7 cellular contexts compared by ENCODE assay signal in genomic region chr14:100237735-100238418, GRCh38. TPM values are rescaled to one million over a fixed set of nuclear protein-coding genes. Genes with fewer than 3 reads are reported as not detected.
DNase-seq lines count a peak whose midpoint lies in the region; ATAC-seq and TF ChIP-seq lines count a peak whose summit lies in the region.

No MANE protein-coding gene starts in this region.

- DNase-seq in GM13977 (ENCODE audit: low spot score) = peak; percentile 60
- peak; percentile 38 for DNase-seq in NCI-H774 (lab: John Stamatoyannopoulos, UW)
- peak; percentile 38 for DNase-seq in activated CD8-positive, alpha-beta memory T cell treated with anti-CD3 and anti-CD28 coated beads, Interleukin-2, amount 50 U/mL, for 4 hours
- no peak for DNase-seq in esophagus muscularis mucosa (ENCODE audit: extremely low spot score)
- peak in 7 of 10 donors; percentile 27 to 65 (median 40) for DNase-seq in naive thymus-derived CD8-positive, alpha-beta T cell
- DNase-seq in transverse colon = peak; percentile 58

- H3K36me3 ChIP-seq in esophagus muscularis mucosa (peaks cover 0 to 4% (median 0%) of the 10 kb centered on the region in 4 donors), transverse colon (no peaks in the 10 kb centered on the region)

- TF ChIP-seq POLR2A in esophagus muscularis mucosa (IDR thresholded peaks at IDR 0.05; ENCODE audit: low read depth) = no peak
- no peak for TF ChIP-seq POLR2A in transverse colon (IDR thresholded peaks at IDR 0.05)

- peak overlapping the region; percentile 87 to 98 (median 94) for H3K4me3 Mint-ChIP-seq in naive thymus-derived CD8-positive, alpha-beta T cell

- no peaks in the 10 kb centered on the region for H3K9me3 Mint-ChIP-seq in naive thymus-derived CD8-positive, alpha-beta T cell

- H3K27ac Mint-ChIP-seq in naive thymus-derived CD8-positive, alpha-beta T cell = peak overlapping the region; percentile 91 to 98 (median 96)

- no peaks in the 10 kb centered on the region for H3K27me3 ChIP-seq in esophagus muscularis mucosa
- no peaks in the 10 kb centered on the region for H3K27me3 ChIP-seq in transverse colon

- peaks cover 0 to 24% (median 2%) of the 10 kb centered on the region in 3 donors for H3K36me3 Mint-ChIP-seq in naive thymus-derived CD8-positive, alpha-beta T cell

- POLR2A ChIA-PET in naive thymus-derived CD8-positive, alpha-beta T cell (lab: Charles Lee) = interaction anchor here (0.9 to 10.0 kb wide), 6 partner anchors 9 to 172 kb away, joined by 3 to 265 read pairs (median 4); partner anchors contain the start of gene EVL

- peaks cover 37 to 56% (median 48%) of the 10 kb centered on the region in 4 donors for H3K4me1 ChIP-seq in esophagus muscularis mucosa
- H3K4me1 ChIP-seq in transverse colon = peaks cover 24 to 50% (median 38%) of the 10 kb centered on the region in 4 donors

- WGBS in esophagus muscularis mucosa = 0% methylated on average over 28 of the region's 64 CpGs
- 0 to 1% methylated on average over 4 to 47 of the region's 64 CpGs for WGBS in transverse colon (ENCODE audit: low coverage in 1 of 2), 2 donors

- peak overlapping the region; percentile 77 to 100 (median 92) for H3K4me3 ChIP-seq in esophagus muscularis mucosa
- peak overlapping the region; percentile 71 to 100 (median 100) for H3K4me3 ChIP-seq in transverse colon

- peak; percentile 16 for ATAC-seq in HG03108 (IDR thresholded peaks at IDR 0.05; ENCODE audit: unreplicated experiment)
- ATAC-seq in naive thymus-derived CD8-positive, alpha-beta T cell = no peak

- intact Hi-C loops in esophagus muscularis mucosa (cut with DNase I) = loop anchor here (2.0 kb wide), 1 partner anchor 23 kb away; no protein-coding TSS in a partner anchor
- intact Hi-C loops in transverse colon (cut with DNase I; ENCODE audit: low total_unique reads) = no loop called here

- H3K27ac ChIP-seq in esophagus muscularis mucosa (replicated peaks in 1 of 4) (peak overlapping the region; percentile 99 to 100 (median 100)), transverse colon (peak overlapping the region; percentile 99 to 100 (median 100))

- in situ Hi-C loops in GM13977 (cut with MboI; ENCODE audit: low pct_unique_long_range_greater_than_20kb, low sequenced_read_pairs, unreplicated experiment) = no loop called here
- in situ Hi-C loops in transverse colon (cut with MboI; ENCODE audit: low pct_ligation_motif_present in 1 of 4, low pct_unique_long_range_greater_than_20kb in 1 of 4, low sequenced_read_pairs in 3 of 4) = no loop called here

- H3K9me3 ChIP-seq in esophagus muscularis mucosa (no peaks in the 10 kb centered on the region), transverse colon (no peaks in the 10 kb centered on the region)

- TF ChIP-seq EP300 in esophagus muscularis mucosa (IDR thresholded peaks at IDR 0.05) (no peak), transverse colon (IDR thresholded peaks at IDR 0.05; ENCODE audit: low read depth) (no peak)

- TF ChIP-seq CTCF in GM13977 (IDR thresholded peaks at IDR 0.05; ENCODE audit: extremely low read depth, insufficient read depth, missing control alignments) (no peak), esophagus muscularis mucosa (IDR thresholded peaks at IDR 0.05) (no peak), transverse colon (IDR thresholded peaks at IDR 0.05) (no peak)

- no peaks in the 10 kb centered on the region for H3K27me3 Mint-ChIP-seq in naive thymus-derived CD8-positive, alpha-beta T cell

- H3K4me1 Mint-ChIP-seq in naive thymus-derived CD8-positive, alpha-beta T cell = peaks cover 34 to 68% (median 63%) of the 10 kb centered on the region in 4 donors

RNA-seq across cellular contexts. Expression of gene YY1, which starts 1.1 kb away (rescaled TPM):
- 10 to 100 TPM; 54.8 to 83.4 (median 62.7) TPM for total RNA-seq in esophagus muscularis mucosa
- total RNA-seq in naive thymus-derived CD8-positive, alpha-beta T cell = 100 to 1,000 TPM in 1 of 2 experiments, 10 to 100 TPM in 1; 93.2 to 102 TPM
- 10 to 100 TPM; 15.0 to 16.5 (median 16.2) TPM for polyA plus RNA-seq in naive thymus-derived CD8-positive, alpha-beta T cell
- 10 to 100 TPM; 50.8 to 61.3 (median 58.6) TPM for total RNA-seq in transverse colon
